ENCODE assay signal across 24 cellular contexts in the genomic region with DNA sequence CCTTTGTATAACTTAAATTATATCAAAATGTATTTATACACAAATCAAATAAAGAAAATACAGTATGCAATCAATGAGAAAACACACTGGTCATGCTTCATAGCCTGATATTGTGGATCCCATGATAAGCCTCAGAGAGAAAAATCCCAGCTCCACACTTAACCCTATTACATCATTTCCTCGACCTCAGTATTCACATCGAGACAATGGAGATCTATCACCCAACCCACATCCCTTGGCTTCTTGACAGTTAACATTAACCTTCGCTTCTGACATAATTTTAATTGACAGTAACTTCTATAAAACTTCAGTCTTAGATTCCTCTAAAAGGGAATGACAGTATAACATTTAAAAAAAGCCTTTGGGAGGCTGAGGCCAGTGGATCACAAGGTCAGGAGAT.
"Had no signal": no experiment of that assay in that cellular context is flagged by ENCODE, and none has a peak within 500 bp of the region (broad histone marks: within the 10 kb centered on the region; RNA-seq: fewer than 3 reads in every experiment).

No MANE protein-coding gene starts in this region.

- H3K9me3 ChIP-seq: heart left ventricle, mucosa of descending colon, right lobe of liver, uterus had no signal

- H3K4me1 ChIP-seq: uterus had no signal

- H3K27ac ChIP-seq: heart left ventricle, right lobe of liver, uterus, WERI-Rb-1 had no signal

- H3K27ac Mint-ChIP-seq: activated T-helper 17 cell treated with anti-CD3 and anti-CD28 coated beads, Interleukin-2, amount 50 U/mL, for 72 hours; dendritic cell treated with granulocyte-macrophage colony-stimulating factor and Interleukin-4, amounts not matched to agents 40 ng/mL and 50 ng/mL, for 4 days; natural killer cell treated with Interleukin-12 subunit alpha and Interleukin-12 subunit beta and Interleukin-15 and Interleukin-18, amount 100 ng/mL, for 72 hours; stimulated activated naive CD8-positive, alpha-beta T cell treated with anti-CD3 and anti-CD28 coated beads, Interleukin-15, Interleukin-2, amounts not matched to agents 100 ng/mL and 50 ng/mL, for 24 hours; T-helper 1 cell treated with Interleukin-12 subunit alpha and Interleukin-12 subunit beta and Interleukin-4 antibody, amounts not matched to agents 30 μg/mL and 1 μg/mL, for 36 hours; type B pancreatic cell had no signal

- DNase-seq: activated CD4-positive, alpha-beta T cell treated with anti-CD3 and anti-CD28 coated beads for 48 hours; activated CD4-positive, alpha-beta T cell treated with anti-CD3 and anti-CD28 coated beads, Interleukin-2, amount 50 U/mL, for 48 hours; activated CD8-positive, alpha-beta memory T cell treated with anti-CD3 and anti-CD28 coated beads, Interleukin-2, amount 50 U/mL, for 48 hours; activated gamma-delta T cell treated with Interleukin-2 at 50 U/mL for 16 hours; activated naive CD4-positive, alpha-beta T cell treated with anti-CD3 and anti-CD28 coated beads, Interleukin-2, amount 50 U/mL, for 16 hours; activated T-cell treated with anti-CD3 and anti-CD28 coated beads, Interleukin-2, amount 50 U/mL, for 4 hours; anterior cingulate cortex; effector CD4-positive, alpha-beta T cell; heart left ventricle; mesenchymal stem cell; mucosa of descending colon; right lobe of liver; stimulated activated CD4-positive, alpha-beta T cell treated with anti-CD3 and anti-CD28 coated beads, Interleukin-2, amount 100 ng/mL, for 48 hours; T1000; uterus; WERI-Rb-1 had no signal

- H3K9me3 Mint-ChIP-seq: activated T-cell treated with anti-CD3 and anti-CD28 coated beads, Interleukin-2, amount 50 U/mL, for 4 hours; activated T-helper 17 cell treated with anti-CD3 and anti-CD28 coated beads, Interleukin-2, amount 50 U/mL, for 72 hours; central memory CD8-positive, alpha-beta T cell; dendritic cell treated with granulocyte-macrophage colony-stimulating factor and Interleukin-4, amounts not matched to agents 40 ng/mL and 50 ng/mL, for 4 days; natural killer cell treated with Interleukin-12 subunit alpha and Interleukin-12 subunit beta and Interleukin-15 and Interleukin-18, amount 100 ng/mL, for 72 hours; stimulated activated naive CD8-positive, alpha-beta T cell treated with anti-CD3 and anti-CD28 coated beads, Interleukin-15, Interleukin-2, amounts not matched to agents 100 ng/mL and 50 ng/mL, for 24 hours; T-helper 1 cell treated with Interleukin-12 subunit alpha and Interleukin-12 subunit beta and Interleukin-4 antibody, amounts not matched to agents 30 μg/mL and 1 μg/mL, for 36 hours; type B pancreatic cell had no signal

- H3K4me3 ChIP-seq: heart left ventricle, mucosa of descending colon, right lobe of liver, uterus had no signal

- H3K27me3 Mint-ChIP-seq: activated T-helper 17 cell treated with anti-CD3 and anti-CD28 coated beads, Interleukin-2, amount 50 U/mL, for 72 hours; central memory CD8-positive, alpha-beta T cell; dendritic cell treated with granulocyte-macrophage colony-stimulating factor and Interleukin-4, amounts not matched to agents 40 ng/mL and 50 ng/mL, for 4 days; natural killer cell treated with Interleukin-12 subunit alpha and Interleukin-12 subunit beta and Interleukin-15 and Interleukin-18, amount 100 ng/mL, for 72 hours; stimulated activated naive CD8-positive, alpha-beta T cell treated with anti-CD3 and anti-CD28 coated beads, Interleukin-15, Interleukin-2, amounts not matched to agents 100 ng/mL and 50 ng/mL, for 24 hours; type B pancreatic cell had no signal

- ATAC-seq: activated CD4-positive, CD25-positive, alpha-beta regulatory T cell treated with anti-CD3 and anti-CD28 coated beads, Interleukin-2, amount 50 U/mL, for 24 hours; activated T-cell treated with anti-CD3 and anti-CD28 coated beads, Interleukin-2, amount 50 U/mL, for 4 hours; activated T-helper 17 cell treated with anti-CD3 and anti-CD28 coated beads, Interleukin-2, amount 50 U/mL, for 72 hours; mucosa of descending colon; natural killer cell treated with Interleukin-12 subunit alpha and Interleukin-12 subunit beta and Interleukin-15 and Interleukin-18, amount 100 ng/mL, for 72 hours; right lobe of liver had no signal

- H3K36me3 ChIP-seq: WERI-Rb-1 had no signal

- H3K4me3 Mint-ChIP-seq: activated T-cell treated with anti-CD3 and anti-CD28 coated beads, Interleukin-2, amount 50 U/mL, for 4 hours; activated T-helper 17 cell treated with anti-CD3 and anti-CD28 coated beads, Interleukin-2, amount 50 U/mL, for 72 hours; central memory CD8-positive, alpha-beta T cell; dendritic cell treated with granulocyte-macrophage colony-stimulating factor and Interleukin-4, amounts not matched to agents 40 ng/mL and 50 ng/mL, for 4 days; natural killer cell treated with Interleukin-12 subunit alpha and Interleukin-12 subunit beta and Interleukin-15 and Interleukin-18, amount 100 ng/mL, for 72 hours; stimulated activated naive CD8-positive, alpha-beta T cell treated with anti-CD3 and anti-CD28 coated beads, Interleukin-15, Interleukin-2, amounts not matched to agents 100 ng/mL and 50 ng/mL, for 24 hours; T-helper 1 cell treated with Interleukin-12 subunit alpha and Interleukin-12 subunit beta and Interleukin-4 antibody, amounts not matched to agents 30 μg/mL and 1 μg/mL, for 36 hours; type B pancreatic cell had no signal

- H3K27me3 ChIP-seq: heart left ventricle, right lobe of liver, uterus had no signal
